ENCODE assay signal across 9 cellular contexts in the genomic region with DNA sequence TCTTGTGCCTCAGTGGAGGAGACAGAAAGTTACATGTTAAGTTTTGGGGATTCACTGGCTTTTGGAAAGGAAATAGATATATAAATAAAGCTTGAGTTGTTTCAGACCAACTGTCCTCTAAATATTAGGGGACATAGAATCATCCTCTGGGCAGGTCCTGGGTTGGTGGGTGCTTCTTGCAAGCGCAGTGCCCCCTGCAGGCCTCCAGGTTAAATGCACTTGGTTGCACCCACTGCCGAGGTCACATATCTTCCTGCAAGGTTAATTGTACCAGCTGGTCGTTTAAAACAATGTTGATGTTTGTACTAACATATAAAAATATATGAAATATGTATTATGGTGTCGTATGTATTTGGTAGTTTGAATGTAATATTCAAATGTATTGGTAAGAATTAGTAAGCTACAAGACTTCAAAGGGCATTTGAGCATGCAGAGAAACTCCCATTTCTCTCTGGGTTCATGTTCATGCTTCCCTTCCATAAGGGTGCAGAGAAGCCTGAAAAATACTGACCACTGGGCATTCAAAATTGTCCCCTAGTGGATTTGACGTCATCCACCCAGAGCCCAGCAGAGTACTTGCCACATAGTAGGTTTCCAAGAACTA.
DNase-seq lines count a peak whose midpoint lies in the region; ATAC-seq and TF ChIP-seq lines count a peak whose summit lies in the region.
"Had no signal": no experiment of that assay in that cellular context is flagged by ENCODE, and none has a peak within 500 bp of the region (broad histone marks: within the 10 kb centered on the region; RNA-seq: fewer than 3 reads in every experiment).

No MANE protein-coding gene starts in this region.

- no peaks in the 10 kb centered on the region for H3K27me3 ChIP-seq in MM.1S (replicated peaks; ENCODE audit: insufficient read depth, low read length)

- no peak overlapping the region for H2AFZ ChIP-seq in MM.1S (ENCODE audit: low read length)

- no peaks in the 10 kb centered on the region for H3K9me3 ChIP-seq in MM.1S (replicated peaks; ENCODE audit: insufficient read depth, low read length)

- no peaks in the 10 kb centered on the region for H3K9me3 Mint-ChIP-seq in activated naive CD8-positive, alpha-beta T cell treated with anti-CD3 and anti-CD28 coated beads, Interleukin-2, amount 10 ng/mL, durations not matched to agents 7 days and 5 days
- no peaks in the 10 kb centered on the region for H3K9me3 Mint-ChIP-seq in immature natural killer cell
- H3K9me3 Mint-ChIP-seq: dendritic cell treated with granulocyte-macrophage colony-stimulating factor and Interleukin-4, amounts not matched to agents 40 ng/mL and 50 ng/mL, for 4 days had no signal

- no peaks in the 10 kb centered on the region for H3K4me1 ChIP-seq in MM.1S (ENCODE audit: low read length)

- no peak overlapping the region for H3K4me2 ChIP-seq in MM.1S (ENCODE audit: low read depth, low read length)

- H3K27me3 Mint-ChIP-seq in activated naive CD8-positive, alpha-beta T cell treated with anti-CD3 and anti-CD28 coated beads, Interleukin-2, amount 10 ng/mL, durations not matched to agents 7 days and 5 days: no peaks in the 10 kb centered on the region
- peaks cover 0 to 2% (median 0%) of the 10 kb centered on the region in 3 donors for H3K27me3 Mint-ChIP-seq in immature natural killer cell (ENCODE audit: low read depth in 3 of 3)
- H3K27me3 Mint-ChIP-seq: dendritic cell treated with granulocyte-macrophage colony-stimulating factor and Interleukin-4, amounts not matched to agents 40 ng/mL and 50 ng/mL, for 4 days had no signal

- no peak overlapping the region for H3K27ac Mint-ChIP-seq in activated naive CD8-positive, alpha-beta T cell treated with anti-CD3 and anti-CD28 coated beads, Interleukin-2, amount 10 ng/mL, durations not matched to agents 7 days and 5 days
- no peak overlapping the region for H3K27ac Mint-ChIP-seq in immature natural killer cell
- H3K27ac Mint-ChIP-seq: dendritic cell treated with granulocyte-macrophage colony-stimulating factor and Interleukin-4, amounts not matched to agents 40 ng/mL and 50 ng/mL, for 4 days had no signal

- H3K36me3 Mint-ChIP-seq in activated naive CD8-positive, alpha-beta T cell treated with anti-CD3 and anti-CD28 coated beads, Interleukin-2, amount 10 ng/mL, durations not matched to agents 7 days and 5 days: no peaks in the 10 kb centered on the region
- peaks cover 0 to 8% (median 3%) of the 10 kb centered on the region in 3 donors for H3K36me3 Mint-ChIP-seq in immature natural killer cell

- no peak overlapping the region for H3K9ac ChIP-seq in MM.1S (ENCODE audit: low read length)

- H3K36me3 ChIP-seq in MM.1S (replicated peaks; ENCODE audit: insufficient read depth, low read length): no peaks in the 10 kb centered on the region

- no peaks in the 10 kb centered on the region for H3K4me1 Mint-ChIP-seq in activated naive CD8-positive, alpha-beta T cell treated with anti-CD3 and anti-CD28 coated beads, Interleukin-2, amount 10 ng/mL, durations not matched to agents 7 days and 5 days
- no peaks in the 10 kb centered on the region for H3K4me1 Mint-ChIP-seq in immature natural killer cell

- no peak overlapping the region for H3K4me3 Mint-ChIP-seq in activated naive CD8-positive, alpha-beta T cell treated with anti-CD3 and anti-CD28 coated beads, Interleukin-2, amount 10 ng/mL, durations not matched to agents 7 days and 5 days
- H3K4me3 Mint-ChIP-seq in immature natural killer cell: no peak overlapping the region
- H3K4me3 Mint-ChIP-seq: dendritic cell treated with granulocyte-macrophage colony-stimulating factor and Interleukin-4, amounts not matched to agents 40 ng/mL and 50 ng/mL, for 4 days had no signal

- H3K9me2 ChIP-seq in MM.1S (replicated peaks; ENCODE audit: insufficient read depth, low read length): no peaks in the 10 kb centered on the region

- ATAC-seq in activated naive CD8-positive, alpha-beta T cell treated with anti-CD3 and anti-CD28 coated beads, Interleukin-2, amount 10 ng/mL, durations not matched to agents 7 days and 5 days (ENCODE audit: low read depth): no peak

- TF ChIP-seq CTCF in 22Rv1 (IDR thresholded peaks at IDR 0.05) (peak; percentile 88), MM.1S (IDR thresholded peaks at IDR 0.05; ENCODE audit: low read length) (peak; percentile 58)

- H3F3A ChIP-seq in MM.1S (ENCODE audit: insufficient read depth, low read length): no peaks in the 10 kb centered on the region

- H3K27ac ChIP-seq in 22Rv1: no peak overlapping the region
- H3K27ac ChIP-seq in MM.1S (ENCODE audit: low read length): no peak overlapping the region

- peak; percentile 72 for DNase-seq in EH (ENCODE audit: low read depth)
- DNase-seq in MM.1S: peak; percentile 13
- peak; percentile 40 for DNase-seq in activated naive CD8-positive, alpha-beta T cell treated with anti-CD3 and anti-CD28 coated beads, Interleukin-2, amount 10 ng/mL, durations not matched to agents 7 days and 5 days
- peak in 2 of 3 donors; percentile 21 to 22 for DNase-seq in immature natural killer cell
- DNase-seq in stimulated activated CD8-positive, alpha-beta memory T cell treated with anti-CD3 and anti-CD28 coated beads, Interleukin-2, amount 100 ng/mL, for 48 hours (ENCODE audit: low read depth in 2 of 2): peak; percentile 18 to 33
- no peak for DNase-seq in T1000 (lab: John Stamatoyannopoulos, UW)
- no peak for DNase-seq in foreskin melanocyte

- no peaks in the 10 kb centered on the region for H4K20me1 ChIP-seq in MM.1S (ENCODE audit: insufficient read depth, low read length)

- POLR2A ChIA-PET in activated naive CD8-positive, alpha-beta T cell treated with anti-CD3 and anti-CD28 coated beads, Interleukin-2, amount 10 ng/mL, durations not matched to agents 7 days and 5 days (lab: Charles Lee): no interaction called here

- H3K4me3 ChIP-seq in MM.1S (ENCODE audit: low read length): no peak overlapping the region

- no peaks in the 10 kb centered on the region for H3K79me2 ChIP-seq in MM.1S (ENCODE audit: low read length)

Comparison
In these comparisons a context has a peak if more than half of its experiments do, and no peak if none do; other contexts are left out.
1. DNase-seq: peak in EH (single experiment), MM.1S (single experiment), activated naive CD8-positive, alpha-beta T cell treated with anti-CD3 and anti-CD28 coated beads, Interleukin-2, amount 10 ng/mL, durations not matched to agents 7 days and 5 days (single experiment), immature natural killer cell (2 of 3) and stimulated activated CD8-positive, alpha-beta memory T cell treated with anti-CD3 and anti-CD28 coated beads, Interleukin-2, amount 100 ng/mL, for 48 hours (2 of 2); none in T1000 (single experiment) and foreskin melanocyte (single experiment).